22 cellular contexts compared by ENCODE assay signal in genomic region chr16:87803385-87803784, GRCh38.
"Had no signal": no experiment of that assay in that cellular context is flagged by ENCODE, and none has a peak within 500 bp of the region (broad histone marks: within the 10 kb centered on the region; RNA-seq: fewer than 3 reads in every experiment).

No MANE protein-coding gene starts in this region.

- H3K36me3 Mint-ChIP-seq: activated naive CD8-positive, alpha-beta T cell treated with anti-CD3 and anti-CD28 coated beads for 36 hours; naive B cell; stimulated activated memory B cell treated with anti-CD40 and anti-IgM and Interleukin-4, amounts not matched to agents 10 μg/mL and 1 μg/mL and 100 μg/mL, for 72 hours had no signal

- H3K4me2 ChIP-seq: smooth muscle cell had no signal

- DNase-seq: activated CD4-positive, alpha-beta T cell treated with anti-CD3 and anti-CD28 coated beads, Interleukin-2, amount 50 U/mL, for 1 hour; activated CD8-positive, alpha-beta memory T cell treated with anti-CD3 and anti-CD28 coated beads for 24 hours; activated CD8-positive, alpha-beta memory T cell treated with anti-CD3 and anti-CD28 coated beads, Interleukin-2, amount 50 U/mL, for 4 hours; activated naive CD8-positive, alpha-beta T cell treated with anti-CD3 and anti-CD28 coated beads for 36 hours; activated T-cell treated with anti-CD3 and anti-CD28 coated beads, Interleukin-2, amount 50 U/mL, for 24 hours; heart left ventricle; lower lobe of right lung; naive B cell; occipital lobe; stimulated activated CD4-positive, alpha-beta T cell treated with anti-CD3 and anti-CD28 coated beads, Interleukin-15, amount 100 ng/mL, for 24 hours; stomach; trophoblast cell; uterus had no signal

- H3K27me3 ChIP-seq: gastroesophageal sphincter, heart left ventricle, stomach, uterus had no signal

- H3K9me3 Mint-ChIP-seq: activated T-cell treated with anti-CD3 and anti-CD28 coated beads, Interleukin-2, amount 50 U/mL, for 24 hours; activated T-helper 17 cell treated with anti-CD3 and anti-CD28 coated beads, Interleukin-2, amount 50 U/mL, for 72 hours; stimulated activated memory B cell treated with anti-CD40 and anti-IgM and Interleukin-4, amounts not matched to agents 10 μg/mL and 1 μg/mL and 100 μg/mL, for 72 hours; T-helper 1 cell treated with Interleukin-12 subunit alpha and Interleukin-12 subunit beta and Interleukin-4 antibody, amounts not matched to agents 30 μg/mL and 1 μg/mL, for 36 hours had no signal

- H3K27ac Mint-ChIP-seq: activated T-cell treated with anti-CD3 and anti-CD28 coated beads, Interleukin-2, amount 50 U/mL, for 24 hours; activated T-helper 17 cell treated with anti-CD3 and anti-CD28 coated beads, Interleukin-2, amount 50 U/mL, for 72 hours; stimulated activated memory B cell treated with anti-CD40 and anti-IgM and Interleukin-4, amounts not matched to agents 10 μg/mL and 1 μg/mL and 100 μg/mL, for 72 hours; T-helper 1 cell treated with Interleukin-12 subunit alpha and Interleukin-12 subunit beta and Interleukin-4 antibody, amounts not matched to agents 30 μg/mL and 1 μg/mL, for 36 hours had no signal

- H3K4me3 ChIP-seq: coronary artery, gastroesophageal sphincter, heart left ventricle, lower lobe of right lung, smooth muscle cell, stomach, uterus had no signal

- H3K4me1 ChIP-seq: uterus had no signal

- H3K27me3 Mint-ChIP-seq: activated naive CD8-positive, alpha-beta T cell treated with anti-CD3 and anti-CD28 coated beads for 36 hours; activated T-cell treated with anti-CD3 and anti-CD28 coated beads, Interleukin-2, amount 50 U/mL, for 24 hours; stimulated activated memory B cell treated with anti-CD40 and anti-IgM and Interleukin-4, amounts not matched to agents 10 μg/mL and 1 μg/mL and 100 μg/mL, for 72 hours had no signal

- H3K4me3 Mint-ChIP-seq: activated naive CD8-positive, alpha-beta T cell treated with anti-CD3 and anti-CD28 coated beads for 36 hours; activated T-cell treated with anti-CD3 and anti-CD28 coated beads, Interleukin-2, amount 50 U/mL, for 24 hours; activated T-helper 17 cell treated with anti-CD3 and anti-CD28 coated beads, Interleukin-2, amount 50 U/mL, for 72 hours; stimulated activated memory B cell treated with anti-CD40 and anti-IgM and Interleukin-4, amounts not matched to agents 10 μg/mL and 1 μg/mL and 100 μg/mL, for 72 hours; T-helper 1 cell treated with Interleukin-12 subunit alpha and Interleukin-12 subunit beta and Interleukin-4 antibody, amounts not matched to agents 30 μg/mL and 1 μg/mL, for 36 hours had no signal

- ATAC-seq: activated CD4-positive, CD25-positive, alpha-beta regulatory T cell treated with anti-CD3 and anti-CD28 coated beads, Interleukin-2, amount 50 U/mL, for 24 hours; activated T-helper 17 cell treated with anti-CD3 and anti-CD28 coated beads, Interleukin-2, amount 50 U/mL, for 72 hours; gastroesophageal sphincter; heart left ventricle; lower lobe of right lung; sciatic nerve had no signal

- H3K36me3 ChIP-seq: gastroesophageal sphincter, heart left ventricle, lower lobe of right lung, stomach, uterus had no signal

- FAIRE-seq: astrocyte had no signal

- H3K9me3 ChIP-seq: gastroesophageal sphincter, heart left ventricle, lower lobe of right lung, stomach, uterus had no signal

- H3K27ac ChIP-seq: coronary artery, gastroesophageal sphincter, heart left ventricle, lower lobe of right lung, stomach, uterus had no signal
